17 cellular contexts compared by ENCODE assay signal in the genomic region with DNA sequence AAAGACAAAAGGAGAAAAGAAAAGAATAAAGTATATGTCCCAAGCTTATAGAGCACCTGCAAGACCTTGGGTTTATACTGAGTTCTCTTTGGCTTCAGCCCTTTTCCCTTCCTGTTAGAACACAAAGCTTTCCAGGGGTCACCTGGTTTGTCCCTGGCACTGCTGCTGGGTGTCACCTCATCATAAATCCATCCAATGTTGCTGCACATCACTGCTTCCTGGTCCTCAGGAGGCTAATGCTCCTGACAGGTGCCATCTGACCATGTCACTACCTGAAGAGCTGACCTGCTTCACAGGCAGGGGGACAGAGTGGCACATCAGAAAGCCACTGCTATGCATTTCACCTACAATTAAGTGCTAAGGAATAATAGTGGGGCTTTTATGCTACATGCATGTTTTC.
DNase-seq lines count a peak whose midpoint lies in the region; TF ChIP-seq lines count a peak whose summit lies in the region.
"Had no signal": no experiment of that assay in that cellular context is flagged by ENCODE, and none has a peak within 500 bp of the region (broad histone marks: within the 10 kb centered on the region; RNA-seq: fewer than 3 reads in every experiment).

No MANE protein-coding gene starts in this region.

- no peaks in the 10 kb centered on the region for H3K9me3 ChIP-seq in mucosa of rectum (ENCODE audit: control insufficient read depth in 2 of 2, low read length in 2 of 2)
- H3K9me3 ChIP-seq in smooth muscle cell (replicated peaks; ENCODE audit: low read depth) = no peaks in the 10 kb centered on the region
- H3K9me3 ChIP-seq: MG63 had no signal

- no peaks in the 10 kb centered on the region for H3K79me2 ChIP-seq in smooth muscle cell (ENCODE audit: low read depth)

- H3K9ac ChIP-seq in mucosa of rectum (ENCODE audit: low read depth in 1 of 2, low read length in 2 of 2) (peak overlapping the region in 1 of 2 donors; percentile 24), smooth muscle cell (ENCODE audit: low read depth) (no peak overlapping the region)

- H3K4me2 ChIP-seq in smooth muscle cell = no peak overlapping the region

- no peaks in the 10 kb centered on the region for H3F3A ChIP-seq in smooth muscle cell (ENCODE audit: low read depth)

- peak overlapping the region; percentile 78 for H3K27ac ChIP-seq in C4-2B
- peak overlapping the region; percentile 29 to 32 for H3K27ac ChIP-seq in mucosa of rectum (ENCODE audit: low read depth in 2 of 2, low read length in 2 of 2)
- H3K27ac ChIP-seq in smooth muscle cell (ENCODE audit: low read depth) = no peak overlapping the region
- H3K27ac ChIP-seq: SJCRH30 had no signal

- H3K36me3 ChIP-seq in mucosa of rectum (ENCODE audit: control insufficient read depth in 2 of 2, insufficient read depth in 2 of 2, low read length in 2 of 2) (no peaks in the 10 kb centered on the region), smooth muscle cell (ENCODE audit: low read depth) (no peaks in the 10 kb centered on the region)
- H3K36me3 ChIP-seq: MG63, SJCRH30 had no signal

- H3K4me3 ChIP-seq in mucosa of rectum (ENCODE audit: low read length in 2 of 2) = no peak overlapping the region
- no peak overlapping the region for H3K4me3 ChIP-seq in smooth muscle cell
- H3K4me3 ChIP-seq: MG63, SJCRH30 had no signal

- no peaks in the 10 kb centered on the region for H4K20me1 ChIP-seq in smooth muscle cell (ENCODE audit: low read depth)

- DNase-seq in HuH-7.5 (ENCODE audit: low spot score) = peak; percentile 19
- peak; percentile 86 to 88 for DNase-seq in SHP77 (lab: John Stamatoyannopoulos, UW)
- DNase-seq in smooth muscle cell (lab: John Stamatoyannopoulos, UW; ENCODE audit: unreplicated experiment) = no peak
- no peak for DNase-seq in NAMALWA (ENCODE audit: low spot score)
- DNase-seq in nucleus accumbens (lab: John Stamatoyannopoulos, UW) = no peak
- no peak for DNase-seq in NOMO-1 treated with dmso at 0.1 percent for 144 hours (lab: John Stamatoyannopoulos, UW; ENCODE audit: unreplicated experiment)
- DNase-seq: ACHN; CD4-positive, CD25-positive, alpha-beta regulatory T cell; MG63; NCI-H345; NCI-H526; NK-92 treated with Interleukin-12 subunit alpha and Interleukin-12 subunit beta, amount 100 ng/mL, for 24 hours; OCI-M1; RPMI8226; SJCRH30 had no signal

- TF ChIP-seq CTCF in C4-2B (conservative IDR thresholded peaks at IDR 0.05) (no peak; the same call in 1 of the 2 replicates), smooth muscle cell (IDR thresholded peaks at IDR 0.05; ENCODE audit: borderline replicate concordance, insufficient read depth, poor library complexity, severe bottlenecking) (no peak)

- H3K4me1 ChIP-seq in mucosa of rectum (ENCODE audit: control insufficient read depth in 2 of 2, insufficient read depth in 2 of 2, low read length in 2 of 2) (peaks cover 0 to 8% of the 10 kb centered on the region in 2 donors), smooth muscle cell (ENCODE audit: low read depth) (no peaks in the 10 kb centered on the region)
- H3K4me1 ChIP-seq: SJCRH30 had no signal

- H3K27me3 ChIP-seq in mucosa of rectum (ENCODE audit: control insufficient read depth in 2 of 2, insufficient read depth in 2 of 2, low read length in 2 of 2) = no peaks in the 10 kb centered on the region
- no peaks in the 10 kb centered on the region for H3K27me3 ChIP-seq in smooth muscle cell (ENCODE audit: low read depth)
- H3K27me3 ChIP-seq: MG63, SJCRH30 had no signal

- H2AFZ ChIP-seq in smooth muscle cell (ENCODE audit: low read depth) = no peak overlapping the region

Comparison
In these comparisons a context has a peak if more than half of its experiments do, and no peak if none do; other contexts are left out.
1. DNase-seq: peak in HuH-7.5 (single experiment) and SHP77 (2 of 2); none in smooth muscle cell (single experiment), NAMALWA (single experiment), nucleus accumbens (0 of 56) and NOMO-1 treated with dmso at 0.1 percent for 144 hours (single experiment).